In the genomic region with DNA sequence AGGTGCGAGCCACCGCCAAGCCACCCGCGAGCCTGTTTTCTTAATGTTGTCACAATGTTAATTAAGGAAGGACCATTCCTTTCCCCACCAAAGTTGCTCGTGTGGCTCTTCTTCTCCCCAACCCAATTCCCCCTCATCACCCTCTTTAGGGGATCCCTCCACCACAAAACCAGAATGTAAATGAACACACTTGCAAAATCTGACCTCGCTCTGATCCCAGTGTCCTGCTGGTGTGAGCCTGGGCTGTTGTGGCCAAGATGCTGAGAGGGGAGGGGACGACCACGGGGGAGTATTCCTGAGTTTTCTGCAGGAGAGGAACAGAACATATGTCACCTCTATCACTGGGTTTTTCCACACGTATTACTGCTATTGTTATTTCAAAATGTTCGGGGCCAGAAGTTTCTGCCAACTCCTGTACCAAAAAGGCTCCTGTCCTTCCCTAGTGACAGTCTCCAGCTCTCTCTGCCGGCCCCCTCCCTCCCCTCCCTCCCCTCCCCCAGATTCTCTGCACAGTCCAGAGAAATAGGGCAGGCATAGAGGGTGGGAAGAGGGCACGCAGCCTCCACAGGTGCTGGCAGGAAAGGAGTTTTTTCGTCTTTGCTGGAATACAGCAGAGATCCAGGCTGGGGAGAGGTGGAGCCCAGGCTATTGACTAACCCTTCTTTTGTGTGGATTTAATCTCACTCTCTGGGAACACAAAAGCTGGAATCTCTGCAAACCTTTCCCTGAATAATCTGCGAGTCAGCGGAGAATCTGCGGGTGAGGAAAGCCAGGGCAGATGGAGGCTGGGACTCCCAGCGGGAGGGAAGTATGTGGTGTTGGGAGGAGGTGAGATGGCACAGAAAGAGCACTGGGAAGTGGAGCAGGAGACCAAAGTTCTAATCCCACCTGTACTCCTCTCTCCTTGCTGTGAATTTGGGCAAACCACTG, we compare ENCODE assay signal across 21 cellular contexts. TPM values are rescaled to one million over a fixed set of nuclear protein-coding genes. Genes with fewer than 3 reads are reported as not detected.
DNase-seq lines count a peak whose midpoint lies in the region; ATAC-seq and TF ChIP-seq lines count a peak whose summit lies in the region.
"Had no signal": no experiment of that assay in that cellular context is flagged by ENCODE, and none has a peak within 500 bp of the region (broad histone marks: within the 10 kb centered on the region; RNA-seq: fewer than 3 reads in every experiment).

No MANE protein-coding gene starts in this region.

- H3K36me3 Mint-ChIP-seq in WTC11 (no peaks in the 10 kb centered on the region), glutamatergic neuron (ENCODE audit: unreplicated experiment) (peaks cover 4% of the 10 kb centered on the region)
- H3K36me3 Mint-ChIP-seq in activated T-helper 2 cell treated with anti-CD3 and anti-CD28 coated beads, Interferon-gamma antibody, Interleukin-2, Interleukin-4, amounts not matched to agents 10 μg/mL and 5 μg/mL and 100 μg/mL, durations not matched to agents 14 hours and 24 hours and 36 hours (ENCODE audit: low read depth): no peaks in the 10 kb centered on the region
- H3K36me3 Mint-ChIP-seq: activated CD4-positive, alpha-beta memory T cell treated with anti-CD3 and anti-CD28 coated beads for 36 hours; CD8-positive, alpha-beta memory T cell had no signal

- H3K4me1 Mint-ChIP-seq in WTC11 (peaks cover 59% of the 10 kb centered on the region), glutamatergic neuron (ENCODE audit: low read depth, unreplicated experiment) (peaks cover 25% of the 10 kb centered on the region)
- H3K4me1 Mint-ChIP-seq in activated T-helper 2 cell treated with anti-CD3 and anti-CD28 coated beads, Interferon-gamma antibody, Interleukin-2, Interleukin-4, amounts not matched to agents 10 μg/mL and 5 μg/mL and 100 μg/mL, durations not matched to agents 14 hours and 24 hours and 36 hours (ENCODE audit: low read depth): peaks cover 18% of the 10 kb centered on the region

- no peak overlapping the region for H3K4me3 ChIP-seq in H7 (ENCODE audit: insufficient read depth, low read depth, low read length)
- H3K4me3 ChIP-seq: lung, pancreas, upper lobe of right lung had no signal

- H3K4me3 Mint-ChIP-seq in WTC11: peak overlapping the region; percentile 28
- peak overlapping the region; percentile 58 for H3K4me3 Mint-ChIP-seq in glutamatergic neuron (ENCODE audit: unreplicated experiment)
- H3K4me3 Mint-ChIP-seq in activated T-helper 2 cell treated with anti-CD3 and anti-CD28 coated beads, Interferon-gamma antibody, Interleukin-2, Interleukin-4, amounts not matched to agents 10 μg/mL and 5 μg/mL and 100 μg/mL, durations not matched to agents 14 hours and 24 hours and 36 hours (ENCODE audit: low read depth): no peak overlapping the region
- H3K4me3 Mint-ChIP-seq: activated CD4-positive, alpha-beta memory T cell treated with anti-CD3 and anti-CD28 coated beads for 36 hours; stimulated activated naive CD8-positive, alpha-beta T cell treated with anti-CD3 and anti-CD28 coated beads, Interleukin-15, Interleukin-2, amounts not matched to agents 100 ng/mL and 50 ng/mL, for 24 hours; T-helper 1 cell treated with Interleukin-12 subunit alpha and Interleukin-12 subunit beta and Interleukin-4 antibody, amounts not matched to agents 30 μg/mL and 1 μg/mL, for 36 hours had no signal

- peak; percentile 19 for DNase-seq in AG20443 (ENCODE audit: low spot score)
- peak; percentile 55 for DNase-seq in H7
- no peak for DNase-seq in WTC11 (ENCODE audit: low spot score)
- DNase-seq in glutamatergic neuron: no peak
- DNase-seq in activated T-helper 2 cell treated with anti-CD3 and anti-CD28 coated beads, Interferon-gamma antibody, Interleukin-2, Interleukin-4, amounts not matched to agents 10 μg/mL and 5 μg/mL and 100 μg/mL, durations not matched to agents 14 hours and 24 hours and 36 hours (ENCODE audit: low spot score): no peak
- DNase-seq in NCI-H748 (lab: John Stamatoyannopoulos, UW; ENCODE audit: unreplicated experiment): no peak
- no peak for DNase-seq in LoVo (ENCODE audit: low spot score)
- DNase-seq: activated CD4-positive, alpha-beta memory T cell treated with anti-CD3 and anti-CD28 coated beads for 36 hours; activated naive CD4-positive, alpha-beta T cell treated with Interleukin-2 at 50 U/mL for 16 hours; anterior cingulate cortex; CD8-positive, alpha-beta memory T cell; cortex of kidney; KG1; NCI-H2107; stimulated activated CD4-positive, alpha-beta T cell treated with anti-CD3 and anti-CD28 coated beads, Interleukin-2, amount 100 ng/mL, for 24 hours; upper lobe of right lung had no signal

- POLR2A ChIA-PET in WTC11 (lab: Charles Lee): no interaction called here

- no peak for ATAC-seq in WTC11
- ATAC-seq: pancreas, upper lobe of right lung had no signal

- no peak overlapping the region for H3K27ac Mint-ChIP-seq in WTC11
- H3K27ac Mint-ChIP-seq in glutamatergic neuron (ENCODE audit: unreplicated experiment): no peak overlapping the region
- no peak overlapping the region for H3K27ac Mint-ChIP-seq in activated T-helper 2 cell treated with anti-CD3 and anti-CD28 coated beads, Interferon-gamma antibody, Interleukin-2, Interleukin-4, amounts not matched to agents 10 μg/mL and 5 μg/mL and 100 μg/mL, durations not matched to agents 14 hours and 24 hours and 36 hours
- H3K27ac Mint-ChIP-seq: activated CD4-positive, alpha-beta memory T cell treated with anti-CD3 and anti-CD28 coated beads for 36 hours; CD8-positive, alpha-beta memory T cell; stimulated activated naive CD8-positive, alpha-beta T cell treated with anti-CD3 and anti-CD28 coated beads, Interleukin-15, Interleukin-2, amounts not matched to agents 100 ng/mL and 50 ng/mL, for 24 hours; T-helper 1 cell treated with Interleukin-12 subunit alpha and Interleukin-12 subunit beta and Interleukin-4 antibody, amounts not matched to agents 30 μg/mL and 1 μg/mL, for 36 hours had no signal

- intact Hi-C loops in activated T-helper 2 cell treated with anti-CD3 and anti-CD28 coated beads, Interferon-gamma antibody, Interleukin-2, Interleukin-4, amounts not matched to agents 10 μg/mL and 5 μg/mL and 100 μg/mL, durations not matched to agents 14 hours and 24 hours and 36 hours (cut with micrococcal nuclease): no loop called here

- H3K9me3 Mint-ChIP-seq in WTC11: no peaks in the 10 kb centered on the region
- peaks cover 11% of the 10 kb centered on the region for H3K9me3 Mint-ChIP-seq in glutamatergic neuron (ENCODE audit: unreplicated experiment)
- no peaks in the 10 kb centered on the region for H3K9me3 Mint-ChIP-seq in activated T-helper 2 cell treated with anti-CD3 and anti-CD28 coated beads, Interferon-gamma antibody, Interleukin-2, Interleukin-4, amounts not matched to agents 10 μg/mL and 5 μg/mL and 100 μg/mL, durations not matched to agents 14 hours and 24 hours and 36 hours
- H3K9me3 Mint-ChIP-seq: activated CD4-positive, alpha-beta memory T cell treated with anti-CD3 and anti-CD28 coated beads for 36 hours; CD8-positive, alpha-beta memory T cell; stimulated activated naive CD8-positive, alpha-beta T cell treated with anti-CD3 and anti-CD28 coated beads, Interleukin-15, Interleukin-2, amounts not matched to agents 100 ng/mL and 50 ng/mL, for 24 hours; T-helper 1 cell treated with Interleukin-12 subunit alpha and Interleukin-12 subunit beta and Interleukin-4 antibody, amounts not matched to agents 30 μg/mL and 1 μg/mL, for 36 hours had no signal

- H3K27me3 ChIP-seq in H7 (ENCODE audit: control insufficient read depth, insufficient read depth, low read length): peaks cover 60% of the 10 kb centered on the region

- TF ChIP-seq CTCF in WTC11 (IDR thresholded peaks at IDR 0.05) (no peak), glutamatergic neuron (IDR thresholded peaks at IDR 0.05; ENCODE audit: partially characterized antibody, unreplicated experiment) (no peak)

- CTCF ChIA-PET in WTC11 (lab: Charles Lee): interaction anchor here (1.2 to 1.7 kb wide), 2 partner anchors 13 to 14 kb away, joined by 6 to 7 read pairs; no protein-coding TSS in a partner anchor

- H3K36me3 ChIP-seq in H7 (replicated peaks; ENCODE audit: control insufficient read depth, insufficient read depth, low read length): no peaks in the 10 kb centered on the region
- H3K36me3 ChIP-seq: pancreas, upper lobe of right lung had no signal

- peaks cover 83% of the 10 kb centered on the region for H3K27me3 Mint-ChIP-seq in WTC11 (ENCODE audit: low read depth)
- H3K27me3 Mint-ChIP-seq in glutamatergic neuron (ENCODE audit: unreplicated experiment): peaks cover 29% of the 10 kb centered on the region
- H3K27me3 Mint-ChIP-seq in activated T-helper 2 cell treated with anti-CD3 and anti-CD28 coated beads, Interferon-gamma antibody, Interleukin-2, Interleukin-4, amounts not matched to agents 10 μg/mL and 5 μg/mL and 100 μg/mL, durations not matched to agents 14 hours and 24 hours and 36 hours (ENCODE audit: low read depth): peaks cover 81% of the 10 kb centered on the region

TF ChIP-seq in WTC11, 78 proteins besides CTCF, POLR2A, EP300 and RAD21 (continues in another document):
- TF ChIP-seq NFE2L1 (CRISPR knock-in tag; IDR thresholded peaks at IDR 0.05) (no peak), JUN (CRISPR knock-in tag; IDR thresholded peaks at IDR 0.05) (no peak), TEAD1 (CRISPR knock-in tag; IDR thresholded peaks at IDR 0.05) (no peak)
- TF ChIP-seq, protein P1, sequence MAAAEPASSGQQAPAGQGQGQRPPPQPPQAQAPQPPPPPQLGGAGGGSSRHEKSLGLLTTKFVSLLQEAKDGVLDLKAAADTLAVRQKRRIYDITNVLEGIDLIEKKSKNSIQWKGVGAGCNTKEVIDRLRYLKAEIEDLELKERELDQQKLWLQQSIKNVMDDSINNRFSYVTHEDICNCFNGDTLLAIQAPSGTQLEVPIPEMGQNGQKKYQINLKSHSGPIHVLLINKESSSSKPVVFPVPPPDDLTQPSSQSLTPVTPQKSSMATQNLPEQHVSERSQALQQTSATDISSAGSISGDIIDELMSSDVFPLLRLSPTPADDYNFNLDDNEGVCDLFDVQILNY (CRISPR knock-in tag; IDR thresholded peaks at IDR 0.05): no peak

RNA-seq across cellular contexts. Expression of a gene that starts 4.5 kb away (rescaled TPM):
- 0.69 and 1.8 TPM in 2 replicates for total RNA-seq in H7 (2014; rRNA removed; shearing (Covaris generic))
- 5.4 to 6.7 TPM (median 6.2 TPM) in 3 replicates for total RNA-seq in WTC11 (2021)
- 0.98 TPM for total RNA-seq in glutamatergic neuron (ENCODE audit: unreplicated experiment)
- total RNA-seq in activated T-helper 2 cell treated with anti-CD3 and anti-CD28 coated beads, Interferon-gamma antibody, Interleukin-2, Interleukin-4, amounts not matched to agents 10 μg/mL and 5 μg/mL and 100 μg/mL, durations not matched to agents 14 hours and 24 hours and 36 hours: not detected in 2 replicates
- total RNA-seq: activated CD4-positive, alpha-beta memory T cell treated with anti-CD3 and anti-CD28 coated beads for 36 hours; CD8-positive, alpha-beta memory T cell; myocyte had no signal

Comparison
In these comparisons a context has a peak if more than half of its experiments do, and no peak if none do; other contexts are left out.
1. DNase-seq: peak in AG20443 (single experiment) and H7 (single experiment); none in WTC11 (single experiment), glutamatergic neuron (single experiment), activated T-helper 2 cell treated with anti-CD3 and anti-CD28 coated beads, Interferon-gamma antibody, Interleukin-2, Interleukin-4, amounts not matched to agents 10 μg/mL and 5 μg/mL and 100 μg/mL, durations not matched to agents 14 hours and 24 hours and 36 hours (single experiment), NCI-H748 (single experiment) and LoVo (single experiment).